Comparison of ENCODE assay signal across 11 cellular contexts in genomic region chr17:40035162-40035559, GRCh38. TPM values are rescaled to one million over a fixed set of nuclear protein-coding genes. Genes with fewer than 3 reads are reported as not detected.
DNase-seq lines count a peak whose midpoint lies in the region; ATAC-seq, FAIRE-seq and TF ChIP-seq lines count a peak whose summit lies in the region.
"Had no signal": no experiment of that assay in that cellular context is flagged by ENCODE, and none has a peak within 500 bp of the region (broad histone marks: within the 10 kb centered on the region; RNA-seq: fewer than 3 reads in every experiment).

No MANE protein-coding gene starts in this region.

- H3K4me2 ChIP-seq in A549 = no peak overlapping the region

- CTCF ChIA-PET in A549 (lab: Yijun Ruan, JAX) = interaction anchor here (0.6 to 23.2 kb wide), 17 partner anchors 10 to 173 kb away, joined by 3 to 625 read pairs (median 7); partner anchors contain the start of genes CSF3 and MED24
- CTCF ChIA-PET in RWPE1 (lab: Yijun Ruan, JAX) = interaction anchor here (0.6 to 1.5 kb wide), 4 partner anchors 9 to 329 kb away, joined by 3 to 6 read pairs (median 4); no protein-coding TSS in a partner anchor

- no peak overlapping the region for H3K27ac Mint-ChIP-seq in glutamatergic neuron (ENCODE audit: unreplicated experiment)
- H3K27ac Mint-ChIP-seq in T-helper 17 cell = no peak overlapping the region

- H3K4me3 ChIP-seq in A549 (no peak overlapping the region), GM12865 (ENCODE audit: low read depth, low read length) (no peak overlapping the region)

- peaks cover 4% of the 10 kb centered on the region for H3K27me3 Mint-ChIP-seq in glutamatergic neuron (ENCODE audit: unreplicated experiment)
- H3K27me3 Mint-ChIP-seq in T-helper 17 cell = no peaks in the 10 kb centered on the region

- H3K9me3 ChIP-seq in A549 (no peaks in the 10 kb centered on the region), T-helper 17 cell (ENCODE audit: control insufficient read depth, low read length, poor library complexity, severe bottlenecking) (no peaks in the 10 kb centered on the region)

- FAIRE-seq in A549 (lab: Jason Lieb, UNC) = no peak
- FAIRE-seq: endometrium, GM18507 had no signal

- H3K36me3 Mint-ChIP-seq in glutamatergic neuron (ENCODE audit: unreplicated experiment) (peaks cover 5% of the 10 kb centered on the region), T-helper 17 cell (ENCODE audit: low read depth) (peaks cover 2% of the 10 kb centered on the region)

- H3K4me1 Mint-ChIP-seq in glutamatergic neuron (ENCODE audit: low read depth, unreplicated experiment) (peaks cover 10% of the 10 kb centered on the region), T-helper 17 cell (peaks cover 9% of the 10 kb centered on the region)

- WGBS in A549 (ENCODE audit: missing lambda C conversion rate) = 19% methylated on average over 12 of the region's 12 CpGs

- peaks cover 5% of the 10 kb centered on the region for H3K9me3 Mint-ChIP-seq in glutamatergic neuron (ENCODE audit: unreplicated experiment)

- ATAC-seq in A549 (peak; percentile 60 to 91; a peak in 5 of 6 replicates), HG03159 (IDR thresholded peaks at IDR 0.05; ENCODE audit: unreplicated experiment) (no peak), T-helper 17 cell (no peak)

- no peak for TF ChIP-seq EP300 in A549 (IDR thresholded peaks at IDR 0.05)

- TF ChIP-seq RAD21 in A549 (conservative IDR thresholded peaks at IDR 0.05 in 1 of 2, IDR thresholded peaks at IDR 0.05 in 1 of 2) = peak; percentile 30 to 49; a peak in 3 of 5 replicates

- TF ChIP-seq CTCF in A549 (IDR thresholded peaks at IDR 0.05) = peak; percentile 61
- TF ChIP-seq CTCF in GM12865 (IDR thresholded peaks at IDR 0.05; ENCODE audit: insufficient read depth, low read depth, low read length, missing control alignments) = peak; percentile 59
- TF ChIP-seq CTCF in RWPE1 (conservative IDR thresholded peaks at IDR 0.05; ENCODE audit: low read depth) = peak; percentile 46
- TF ChIP-seq CTCF in glutamatergic neuron (IDR thresholded peaks at IDR 0.05; ENCODE audit: partially characterized antibody, unreplicated experiment) = peak; percentile 71

- no peak overlapping the region for H3K4me3 Mint-ChIP-seq in glutamatergic neuron (ENCODE audit: unreplicated experiment)
- no peak overlapping the region for H3K4me3 Mint-ChIP-seq in T-helper 17 cell

- H3K27ac ChIP-seq in A549 (no peak overlapping the region), RWPE1 (peak overlapping the region; percentile 7; the same call in 1 of the 2 replicates)

- POLR2A ChIA-PET in A549 (lab: Yijun Ruan, JAX) = interaction anchor here (0.9 to 1.2 kb wide), 2 partner anchors 19 to 215 kb away, joined by 5 to 9 read pairs; partner anchors contain the start of gene MED24
- POLR2A ChIA-PET in RWPE1 (lab: Yijun Ruan, JAX; ENCODE audit: low non-redundant PET) = no interaction called here

- H3K4me1 ChIP-seq in A549 = 0 out of 3 replicates have a peak, but pooled peaks cover 7% of the 10 kb centered on the region

- TF ChIP-seq POLR2A in A549 (IDR thresholded peaks at IDR 0.05; ENCODE audit: low read length) = no peak

- DNase-seq in A549 (ENCODE audit: low read depth in 1 of 2, low spot score in 1 of 2) = peak; percentile 60 to 74
- DNase-seq in GM12865 (ENCODE audit: low read depth) = no peak
- no peak for DNase-seq in RWPE1 (ENCODE audit: low spot score)
- DNase-seq in glutamatergic neuron = peak; percentile 82
- DNase-seq in NOMO-1 treated with dmso at 0.1 percent for 144 hours (lab: John Stamatoyannopoulos, UW; ENCODE audit: unreplicated experiment) = no peak
- no peak for DNase-seq in T-helper 17 cell
- no peak for DNase-seq in T1000 (lab: John Stamatoyannopoulos, UW)
- DNase-seq: RPMI8226 had no signal

TF ChIP-seq in A549, 52 proteins besides CTCF, POLR2A, EP300 and RAD21:
- TF ChIP-seq SMC3 (IDR thresholded peaks at IDR 0.05) (peak; percentile 51), CHD2 (IDR thresholded peaks at IDR 0.05; ENCODE audit: low read length, partially characterized antibody) (no peak)

RNA-seq across cellular contexts. Expression of gene MED24, which starts 19.0 kb away (rescaled TPM):
- 63.6 and 89.5 TPM in 2 replicates for polyA plus RNA-seq in A549 (2011; rRNA removed)
- polyA plus RNA-seq in A549 (2012; cell fraction: cytosol; rRNA removed) = 85.2 and 102 TPM in 2 replicates
- polyA plus RNA-seq in A549 (2012; cell fraction: nucleus; rRNA removed) = 320 and 427 TPM in 2 replicates
- polyA plus RNA-seq in A549 (2017; fragmentation: RNase III; extraction: RNeasy Plus Mini Kit Qiagen cat#74134 plus additional on column Dnase treatment) = 60.7 to 64.5 TPM (median 60.8 TPM) in 3 replicates
- 129 and 130 TPM in 2 replicates for polyA minus RNA-seq in A549 (2011; rRNA and poly(A)+ RNA removed)
- total RNA-seq in glutamatergic neuron (ENCODE audit: unreplicated experiment) = 172 TPM
- 10 to 100 TPM; 73.7 to 77.5 TPM for total RNA-seq in T-helper 17 cell

RNA-seq across cellular contexts. Expression of gene CSF3, which starts 19.9 kb away (rescaled TPM):
- polyA plus RNA-seq in A549 (2011; rRNA removed) = 0.41 TPM in 1 of 2 replicates, not detected in the other
- polyA plus RNA-seq in A549 (2012; cell fraction: cytosol; rRNA removed) = 0.03 TPM in 1 of 2 replicates, not detected in the other
- polyA plus RNA-seq in A549 (2012; cell fraction: nucleus; rRNA removed) = 0.04 TPM in 1 of 2 replicates, not detected in the other
- not detected in 3 replicates for polyA plus RNA-seq in A549 (2017; fragmentation: RNase III; extraction: RNeasy Plus Mini Kit Qiagen cat#74134 plus additional on column Dnase treatment)
- polyA minus RNA-seq in A549 (2011; rRNA and poly(A)+ RNA removed) = not detected in 2 replicates
- total RNA-seq in glutamatergic neuron (ENCODE audit: unreplicated experiment) = not detected
- not detected for total RNA-seq in T-helper 17 cell

RNA-seq across cellular contexts. Expression of gene THRA, which starts 27.6 kb away (rescaled TPM):
- polyA plus RNA-seq in A549 (2011; rRNA removed) (20.1 and 27.4 TPM in 2 replicates), A549 (2017; fragmentation: RNase III; extraction: RNeasy Plus Mini Kit Qiagen cat#74134 plus additional on column Dnase treatment) (16.1 to 23.7 TPM (median 22.5 TPM) in 3 replicates)
- 12.5 and 15.3 TPM in 2 replicates for polyA plus RNA-seq in A549 (2012; cell fraction: cytosol; rRNA removed)
- 10.5 and 13.1 TPM in 2 replicates for polyA plus RNA-seq in A549 (2012; cell fraction: nucleus; rRNA removed)
- 25.5 and 26.9 TPM in 2 replicates for polyA minus RNA-seq in A549 (2011; rRNA and poly(A)+ RNA removed)
- total RNA-seq in glutamatergic neuron (ENCODE audit: unreplicated experiment) (17.6 TPM), T-helper 17 cell (10 to 100 TPM; 29.8 to 32.2 TPM)

RNA-seq across cellular contexts. Expression of gene PSMD3, which starts 54.6 kb away (rescaled TPM):
- 87.7 and 113 TPM in 2 replicates for polyA plus RNA-seq in A549 (2011; rRNA removed)
- 172 and 210 TPM in 2 replicates for polyA plus RNA-seq in A549 (2012; cell fraction: cytosol; rRNA removed)
- polyA plus RNA-seq in A549 (2012; cell fraction: nucleus; rRNA removed) = 255 and 268 TPM in 2 replicates
- 186 to 193 TPM (median 187 TPM) in 3 replicates for polyA plus RNA-seq in A549 (2017; fragmentation: RNase III; extraction: RNeasy Plus Mini Kit Qiagen cat#74134 plus additional on column Dnase treatment)
- 146 and 167 TPM in 2 replicates for polyA minus RNA-seq in A549 (2011; rRNA and poly(A)+ RNA removed)
- total RNA-seq in glutamatergic neuron (ENCODE audit: unreplicated experiment) = 113 TPM
- 10 to 100 TPM; 51.8 to 63.9 TPM for total RNA-seq in T-helper 17 cell

Comparison
In these comparisons a context has a peak if more than half of its experiments do, and no peak if none do; other contexts are left out.
1. ATAC-seq: peak in A549 (2 of 2); none in HG03159 (single experiment) and T-helper 17 cell (single experiment).
2. DNase-seq: peak in A549 (2 of 2) and glutamatergic neuron (single experiment); none in GM12865 (single experiment), RWPE1 (single experiment), NOMO-1 treated with dmso at 0.1 percent for 144 hours (single experiment), T-helper 17 cell (0 of 3) and T1000 (single experiment).
3. Peak in every context shown above with its lines, with median percentiles within 50 percentile points of each other: CTCF ChIP-seq.